ENCODE assay signal across 25 cellular contexts in the genomic region with DNA sequence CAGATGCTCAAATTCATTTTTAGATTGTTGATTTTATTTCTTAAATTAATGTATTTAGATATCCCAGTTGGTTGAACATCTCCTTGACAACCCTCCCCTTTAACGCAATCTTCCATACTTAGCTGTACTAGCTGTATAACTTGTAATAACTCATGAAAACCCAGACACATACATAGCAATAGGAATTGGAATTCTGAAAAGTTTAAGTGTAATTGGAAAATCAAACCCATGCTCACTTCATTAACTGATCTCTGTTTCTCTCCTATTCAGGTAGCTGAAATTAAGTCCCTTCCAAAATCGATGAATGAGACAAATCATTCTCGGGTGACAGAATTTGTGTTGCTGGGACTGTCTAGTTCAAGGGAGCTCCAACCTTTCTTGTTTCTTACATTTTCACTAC. TPM values are rescaled to one million over a fixed set of nuclear protein-coding genes. Genes with fewer than 3 reads are reported as not detected.
"Had no signal": no experiment of that assay in that cellular context is flagged by ENCODE, and none has a peak within 500 bp of the region (broad histone marks: within the 10 kb centered on the region; RNA-seq: fewer than 3 reads in every experiment).

A gene with protein sequence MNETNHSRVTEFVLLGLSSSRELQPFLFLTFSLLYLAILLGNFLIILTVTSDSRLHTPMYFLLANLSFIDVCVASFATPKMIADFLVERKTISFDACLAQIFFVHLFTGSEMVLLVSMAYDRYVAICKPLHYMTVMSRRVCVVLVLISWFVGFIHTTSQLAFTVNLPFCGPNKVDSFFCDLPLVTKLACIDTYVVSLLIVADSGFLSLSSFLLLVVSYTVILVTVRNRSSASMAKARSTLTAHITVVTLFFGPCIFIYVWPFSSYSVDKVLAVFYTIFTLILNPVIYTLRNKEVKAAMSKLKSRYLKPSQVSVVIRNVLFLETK (plus strand): TSS at position 301 of the 400 bp plus-strand sequence. CDS start 0 bp downstream, at position 301.

- DNase-seq: activated CD4-positive, alpha-beta T cell treated with anti-CD3 and anti-CD28 coated beads, Interleukin-2, amount 50 U/mL, for 1 hour; activated CD8-positive, alpha-beta memory T cell treated with anti-CD3 and anti-CD28 coated beads, Interleukin-2, amount 10 ng/mL, durations not matched to agents 7 days and 5 days; activated gamma-delta T cell; activated T-cell treated with anti-CD3 and anti-CD28 coated beads, Interleukin-2, amount 50 U/mL, for 24 hours; erythroblast; kidney; left lung; midbrain; occipital lobe; posterior cingulate gyrus; sigmoid colon; stimulated activated CD4-positive, alpha-beta T cell treated with anti-CD3 and anti-CD28 coated beads, Interleukin-4, amount 100 ng/mL, for 24 hours; stimulated activated naive B cell treated with anti-CD40 and anti-IgM and Interleukin-4, amounts not matched to agents 10 μg/mL and 1 μg/mL and 100 μg/mL, for 72 hours; substantia nigra; T-helper 9 cell; tibial artery had no signal

- H3K9me3 Mint-ChIP-seq: activated T-cell treated with anti-CD3 and anti-CD28 coated beads, Interleukin-2, amount 50 U/mL, for 24 hours; stimulated activated naive B cell treated with anti-CD40 and anti-IgM and Interleukin-4, amounts not matched to agents 10 μg/mL and 1 μg/mL and 100 μg/mL, for 72 hours had no signal

- H3K4me1 Mint-ChIP-seq: stimulated activated naive B cell treated with anti-CD40 and anti-IgM and Interleukin-4, amounts not matched to agents 10 μg/mL and 1 μg/mL and 100 μg/mL, for 72 hours had no signal

- H3K4me3 Mint-ChIP-seq: activated CD8-positive, alpha-beta memory T cell treated with anti-CD3 and anti-CD28 coated beads, Interleukin-2, amount 10 ng/mL, durations not matched to agents 7 days and 5 days; activated T-cell treated with anti-CD3 and anti-CD28 coated beads, Interleukin-2, amount 50 U/mL, for 24 hours; stimulated activated naive B cell treated with anti-CD40 and anti-IgM and Interleukin-4, amounts not matched to agents 10 μg/mL and 1 μg/mL and 100 μg/mL, for 72 hours had no signal

- H3K27me3 ChIP-seq: ascending aorta, left lung, sigmoid colon, SJSA1, tibial artery had no signal

- H3K27me3 Mint-ChIP-seq: activated CD8-positive, alpha-beta memory T cell treated with anti-CD3 and anti-CD28 coated beads, Interleukin-2, amount 10 ng/mL, durations not matched to agents 7 days and 5 days; activated T-cell treated with anti-CD3 and anti-CD28 coated beads, Interleukin-2, amount 50 U/mL, for 24 hours; stimulated activated naive B cell treated with anti-CD40 and anti-IgM and Interleukin-4, amounts not matched to agents 10 μg/mL and 1 μg/mL and 100 μg/mL, for 72 hours had no signal

- H3K4me3 ChIP-seq: ascending aorta, coronary artery, left lung, sigmoid colon, SJSA1, tibial artery had no signal

- H3K4me1 ChIP-seq: ascending aorta, left lung, sigmoid colon, SJSA1, tibial artery had no signal

- H3K36me3 Mint-ChIP-seq: activated CD8-positive, alpha-beta memory T cell treated with anti-CD3 and anti-CD28 coated beads, Interleukin-2, amount 10 ng/mL, durations not matched to agents 7 days and 5 days; stimulated activated naive B cell treated with anti-CD40 and anti-IgM and Interleukin-4, amounts not matched to agents 10 μg/mL and 1 μg/mL and 100 μg/mL, for 72 hours had no signal

- ATAC-seq: activated CD8-positive, alpha-beta memory T cell treated with anti-CD3 and anti-CD28 coated beads, Interleukin-2, amount 10 ng/mL, durations not matched to agents 7 days and 5 days; left lung; stimulated activated naive B cell treated with anti-CD40 and anti-IgM and Interleukin-4, amounts not matched to agents 10 μg/mL and 1 μg/mL and 100 μg/mL, for 72 hours had no signal

- H3K27ac ChIP-seq: ascending aorta, coronary artery, left lung, sigmoid colon, SJSA1, tibial artery had no signal

- H3K36me3 ChIP-seq: ascending aorta, left lung, sigmoid colon, SJSA1, tibial artery had no signal

- H3K9me3 ChIP-seq: ascending aorta, left lung, sigmoid colon, SJSA1, tibial artery had no signal

- H3K27ac Mint-ChIP-seq: activated CD8-positive, alpha-beta memory T cell treated with anti-CD3 and anti-CD28 coated beads, Interleukin-2, amount 10 ng/mL, durations not matched to agents 7 days and 5 days; activated T-cell treated with anti-CD3 and anti-CD28 coated beads, Interleukin-2, amount 50 U/mL, for 24 hours; stimulated activated naive B cell treated with anti-CD40 and anti-IgM and Interleukin-4, amounts not matched to agents 10 μg/mL and 1 μg/mL and 100 μg/mL, for 72 hours had no signal

RNA-seq across cellular contexts. Expression of the gene that starts here (rescaled TPM):
- total RNA-seq: activated CD8-positive, alpha-beta memory T cell treated with anti-CD3 and anti-CD28 coated beads, Interleukin-2, amount 10 ng/mL, durations not matched to agents 7 days and 5 days; ascending aorta; frontal cortex; kidney; left lung; lung microvascular endothelial cell; occipital lobe; renal cortical epithelial cell; sigmoid colon; SJSA1; urinary bladder had no signal
- polyA plus RNA-seq: adipose tissue, neural cell, sigmoid colon, urinary bladder had no signal
